ENCODE assay signal across 1 cellular context in genomic region chr16:8869212-8869987, GRCh38.
TF ChIP-seq lines count a peak whose summit lies in the region.

No MANE protein-coding gene starts in this region.

TF ChIP-seq in HepG2, 621 proteins besides CTCF, POLR2A, EP300 and RAD21 (continued from another document and continues in another):
- TF ChIP-seq ZNF543 (CRISPR knock-in tag; IDR thresholded peaks at IDR 0.05) (peak; percentile 55; the same call in 1 of the 2 replicates), ZFP36L2 (CRISPR knock-in tag; IDR thresholded peaks at IDR 0.05) (no peak), HOMEZ (CRISPR knock-in tag; IDR thresholded peaks at IDR 0.05; ENCODE audit: low read depth) (peak; percentile 76; the same call in 1 of the 2 replicates), ZNF816 (CRISPR knock-in tag; IDR thresholded peaks at IDR 0.05; ENCODE audit: borderline replicate concordance) (peak; percentile 70), REST (IDR thresholded peaks at IDR 0.05; ENCODE audit: borderline replicate concordance in 1 of 2, low read depth in 1 of 2, low read length in 2 of 2) (no peak), SIN3B (IDR thresholded peaks at IDR 0.05; ENCODE audit: low read length) (peak; percentile 31; the same call in 1 of the 2 replicates), FOXP1 (IDR thresholded peaks at IDR 0.05) (no peak), FOXP1 (CRISPR knock-in tag; IDR thresholded peaks at IDR 0.05) (peak; percentile 19; the same call in 1 of the 2 replicates), SCMH1 (CRISPR knock-in tag; IDR thresholded peaks at IDR 0.05; ENCODE audit: borderline replicate concordance) (no peak), RNF2 (conservative IDR thresholded peaks at IDR 0.05; ENCODE audit: low read depth) (no peak), ZNF710 (CRISPR knock-in tag; IDR thresholded peaks at IDR 0.05; ENCODE audit: borderline replicate concordance) (peak; percentile 67), ZNF687 (CRISPR knock-in tag; IDR thresholded peaks at IDR 0.05) (peak; percentile 84), ZNF557 (CRISPR knock-in tag; IDR thresholded peaks at IDR 0.05) (peak; percentile 37; the same call in 1 of the 2 replicates), ASH2L (IDR thresholded peaks at IDR 0.05; ENCODE audit: insufficient read length, low read depth, low read length) (peak; percentile 4), ZNF709 (CRISPR knock-in tag; IDR thresholded peaks at IDR 0.05) (no peak; the same call in 1 of the 2 replicates), ZNF839 (CRISPR knock-in tag; IDR thresholded peaks at IDR 0.05; ENCODE audit: borderline replicate concordance) (no peak), ZNF589 (CRISPR knock-in tag; conservative IDR thresholded peaks at IDR 0.05) (peak; percentile 90), E2F1 (CRISPR knock-in tag; IDR thresholded peaks at IDR 0.05) (peak; percentile 76; the same call in 1 of the 2 replicates), RFX1 (IDR thresholded peaks at IDR 0.05) (no peak), ZNF510 (CRISPR knock-in tag; IDR thresholded peaks at IDR 0.05; ENCODE audit: low read depth) (no peak; the same call in 1 of the 2 replicates), BRCA1 (CRISPR knock-in tag; IDR thresholded peaks at IDR 0.05) (peak; percentile 37; the same call in 1 of the 2 replicates), ZSCAN25 (CRISPR knock-in tag; IDR thresholded peaks at IDR 0.05) (no peak; the same call in 1 of the 2 replicates), POLR2G (IDR thresholded peaks at IDR 0.05; ENCODE audit: low read depth, low read length) (peak; percentile 61; the same call in 1 of the 2 replicates), TOE1 (CRISPR knock-in tag; IDR thresholded peaks at IDR 0.05) (no peak; the same call in 1 of the 2 replicates), SP140L (CRISPR knock-in tag; IDR thresholded peaks at IDR 0.05; ENCODE audit: borderline replicate concordance) (no peak), SETDB1 (CRISPR knock-in tag; IDR thresholded peaks at IDR 0.05; ENCODE audit: borderline replicate concordance) (no peak), TFDP2 (CRISPR knock-in tag; IDR thresholded peaks at IDR 0.05) (peak; percentile 65; the same call in 1 of the 2 replicates), NFIB (CRISPR knock-in tag; IDR thresholded peaks at IDR 0.05; ENCODE audit: borderline replicate concordance) (no peak), ZBTB7B (CRISPR knock-in tag; IDR thresholded peaks at IDR 0.05) (peak; percentile 91), PHF21A (CRISPR knock-in tag; IDR thresholded peaks at IDR 0.05) (0 out of 2 replicates have a peak, but pooled peaks have one; percentile 11), NPAS2 (CRISPR knock-in tag; IDR thresholded peaks at IDR 0.05; ENCODE audit: borderline replicate concordance) (no peak), ZGPAT (CRISPR knock-in tag; IDR thresholded peaks at IDR 0.05) (peak; percentile 85), ZNF607 (CRISPR knock-in tag; IDR thresholded peaks at IDR 0.05; ENCODE audit: borderline replicate concordance) (no peak), TGIF2 (CRISPR knock-in tag; IDR thresholded peaks at IDR 0.05) (peak; percentile 23; the same call in 1 of the 2 replicates), KDM2A (CRISPR knock-in tag; IDR thresholded peaks at IDR 0.05; ENCODE audit: borderline replicate concordance, low read depth) (peak; percentile 60; the same call in 1 of the 2 replicates), ZNF598 (CRISPR knock-in tag; IDR thresholded peaks at IDR 0.05; ENCODE audit: borderline replicate concordance) (peak; percentile 78; the same call in 1 of the 2 replicates), GATAD1 (CRISPR knock-in tag; IDR thresholded peaks at IDR 0.05) (peak; percentile 39; the same call in 1 of the 2 replicates), SUZ12 (IDR thresholded peaks at IDR 0.05; ENCODE audit: low read depth, low read length) (no peak), U2AF2 (IDR thresholded peaks at IDR 0.05; ENCODE audit: low read depth, low read length) (0 out of 2 replicates have a peak, but pooled peaks have one; percentile 43), ZNF800 (CRISPR knock-in tag; IDR thresholded peaks at IDR 0.05) (peak; percentile 41; the same call in 1 of the 2 replicates), BATF2 (CRISPR knock-in tag; IDR thresholded peaks at IDR 0.05) (0 out of 2 replicates have a peak, but pooled peaks have one; percentile 41), DR1 (CRISPR knock-in tag; IDR thresholded peaks at IDR 0.05) (no peak)
